43 cellular contexts compared by ENCODE assay signal in the genomic region with DNA sequence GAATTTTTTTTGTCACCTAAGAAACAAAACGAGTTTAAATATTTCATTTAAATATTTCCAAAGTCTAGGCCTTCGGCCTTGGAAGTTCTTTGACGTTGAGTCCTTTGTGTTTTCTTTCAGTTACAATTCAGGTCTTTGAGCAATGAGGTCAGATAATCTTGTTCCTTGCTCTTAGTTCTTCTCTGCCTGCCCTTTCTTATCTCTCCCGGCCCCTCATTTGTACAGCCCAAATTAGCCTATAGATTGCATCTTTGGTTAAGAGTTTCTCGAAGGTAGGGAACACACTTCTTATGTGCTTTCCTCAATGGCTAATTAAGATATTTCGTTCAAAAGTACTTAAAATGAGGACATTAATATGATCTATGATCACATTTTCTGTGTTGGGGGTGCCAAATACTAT.
"Had no signal": no experiment of that assay in that cellular context is flagged by ENCODE, and none has a peak within 500 bp of the region (broad histone marks: within the 10 kb centered on the region; RNA-seq: fewer than 3 reads in every experiment).

No MANE protein-coding gene starts in this region.

- H3K27ac Mint-ChIP-seq: activated CD4-positive, alpha-beta memory T cell treated with anti-CD3 and anti-CD28 coated beads, Interleukin-2, amount 10 ng/mL, durations not matched to agents 7 days and 5 days; activated CD4-positive, alpha-beta T cell treated with anti-CD3 and anti-CD28 coated beads for 36 hours; activated CD4-positive, alpha-beta T cell treated with anti-CD3 and anti-CD28 coated beads, Interleukin-2, amount 10 ng/mL, durations not matched to agents 7 days and 5 days; activated CD8-positive, alpha-beta memory T cell treated with anti-CD3 and anti-CD28 coated beads, Interleukin-2, amount 10 ng/mL, durations not matched to agents 7 days and 5 days; activated CD8-positive, alpha-beta T cell treated with anti-CD3 and anti-CD28 coated beads, Interleukin-2, amount 10 ng/mL, durations not matched to agents 7 days and 5 days; activated naive CD4-positive, alpha-beta T cell treated with anti-CD3 and anti-CD28 coated beads for 36 hours; activated naive CD4-positive, alpha-beta T cell treated with anti-CD3 and anti-CD28 coated beads, Interleukin-2, amount 50 U/mL, for 72 hours; activated naive CD8-positive, alpha-beta T cell treated with anti-CD3 and anti-CD28 coated beads for 36 hours; activated T-cell treated with anti-CD3 and anti-CD28 coated beads, Interleukin-2, amount 50 U/mL, for 72 hours; activated T-helper 1 cell treated with anti-CD3 and anti-CD28 coated beads, Interleukin-12 subunit alpha, Interleukin-12 subunit beta, Interleukin-2, Interleukin-4 antibody, amounts not matched to agents 30 ng/mL and 10 ng/mL and 1 ng/mL, durations not matched to agents 14 hours and 24 hours and 36 hours; activated T-helper 17 cell treated with anti-CD3 and anti-CD28 coated beads, Interleukin-2, amount 50 U/mL, for 72 hours; T-helper 1 cell treated with Interleukin-12 subunit alpha and Interleukin-12 subunit beta and Interleukin-4 antibody, amounts not matched to agents 30 μg/mL and 1 μg/mL, for 36 hours; T-helper 2 cell treated with Interferon-gamma antibody and Interleukin-4, amounts not matched to agents 5 μg/mL and 100 μg/mL, for 36 hours; WTC11 had no signal

- H3K36me3 ChIP-seq: adrenal gland, brain microvascular endothelial cell, breast epithelium, WERI-Rb-1 had no signal

- DNase-seq: activated CD4-positive, alpha-beta memory T cell treated with anti-CD3 and anti-CD28 coated beads, Interleukin-2, amount 10 ng/mL, durations not matched to agents 7 days and 5 days; activated CD4-positive, alpha-beta T cell treated with anti-CD3 and anti-CD28 coated beads for 1 hour; activated CD4-positive, alpha-beta T cell treated with anti-CD3 and anti-CD28 coated beads for 36 hours; activated CD4-positive, alpha-beta T cell treated with anti-CD3 and anti-CD28 coated beads for 48 hours; activated CD4-positive, alpha-beta T cell treated with anti-CD3 and anti-CD28 coated beads, Interleukin-2, amount 10 ng/mL, durations not matched to agents 7 days and 5 days; activated CD4-positive, alpha-beta T cell treated with anti-CD3 and anti-CD28 coated beads, Interleukin-2, amount 50 U/mL, for 48 hours; activated CD4-positive, CD25-positive, alpha-beta regulatory T cell; activated CD8-positive, alpha-beta memory T cell treated with anti-CD3 and anti-CD28 coated beads for 24 hours; activated CD8-positive, alpha-beta memory T cell treated with anti-CD3 and anti-CD28 coated beads, Interleukin-2, amount 10 ng/mL, durations not matched to agents 7 days and 5 days; activated CD8-positive, alpha-beta T cell treated with anti-CD3 and anti-CD28 coated beads, Interleukin-2, amount 10 ng/mL, durations not matched to agents 7 days and 5 days; activated effector memory CD4-positive, alpha-beta T cell treated with anti-CD3 and anti-CD28 coated beads, Interleukin-2, amount 50 U/mL, for 16 hours; activated gamma-delta T cell treated with Interleukin-2 at 50 U/mL for 16 hours; activated naive CD4-positive, alpha-beta T cell; activated naive CD4-positive, alpha-beta T cell treated with anti-CD3 and anti-CD28 coated beads for 36 hours; activated naive CD4-positive, alpha-beta T cell treated with anti-CD3 and anti-CD28 coated beads, Interleukin-2, amount 50 U/mL, for 16 hours; activated naive CD8-positive, alpha-beta T cell treated with anti-CD3 and anti-CD28 coated beads for 36 hours; activated T-cell treated with anti-CD3 and anti-CD28 coated beads for 4 hours; activated T-cell treated with anti-CD3 and anti-CD28 coated beads, Interleukin-2, amount 50 U/mL, for 1 hour; activated T-cell treated with anti-CD3 and anti-CD28 coated beads, Interleukin-2, amount 50 U/mL, for 4 hours; activated T-cell treated with anti-CD3 and anti-CD28 coated beads, Interleukin-2, amount 50 U/mL, for 72 hours; adrenal gland; amniotic stem cell; aorta; body of pancreas; brain microvascular endothelial cell; caudate nucleus; cerebellar nuclear complex; SW 1271; T-helper 1 cell; T-helper 2 cell; T-helper 9 cell; WERI-Rb-1 had no signal

- H3K4me3 ChIP-seq: adrenal gland, body of pancreas, breast epithelium had no signal

- FAIRE-seq: astrocyte, TTC549 had no signal

- ATAC-seq: activated CD4-positive, alpha-beta T cell treated with anti-CD3 and anti-CD28 coated beads for 36 hours; activated CD4-positive, CD25-positive, alpha-beta regulatory T cell treated with anti-CD3 and anti-CD28 coated beads, Interleukin-2, amount 50 U/mL, for 24 hours; activated CD8-positive, alpha-beta memory T cell treated with anti-CD3 and anti-CD28 coated beads, Interleukin-2, amount 10 ng/mL, durations not matched to agents 7 days and 5 days; activated CD8-positive, alpha-beta T cell treated with anti-CD3 and anti-CD28 coated beads, Interleukin-2, amount 10 ng/mL, durations not matched to agents 7 days and 5 days; activated naive CD4-positive, alpha-beta T cell treated with anti-CD3 and anti-CD28 coated beads, Interleukin-2, amount 50 U/mL, for 72 hours; activated T-cell treated with anti-CD3 and anti-CD28 coated beads, Interleukin-2, amount 50 U/mL, for 4 hours; activated T-cell treated with anti-CD3 and anti-CD28 coated beads, Interleukin-2, amount 50 U/mL, for 72 hours; activated T-helper 17 cell treated with anti-CD3 and anti-CD28 coated beads, Interleukin-2, amount 50 U/mL, for 72 hours; body of pancreas; WTC11 had no signal

- H3K4me1 Mint-ChIP-seq: activated CD4-positive, alpha-beta memory T cell treated with anti-CD3 and anti-CD28 coated beads, Interleukin-2, amount 10 ng/mL, durations not matched to agents 7 days and 5 days; activated CD4-positive, alpha-beta T cell treated with anti-CD3 and anti-CD28 coated beads for 36 hours; activated CD4-positive, alpha-beta T cell treated with anti-CD3 and anti-CD28 coated beads, Interleukin-2, amount 10 ng/mL, durations not matched to agents 7 days and 5 days; activated CD8-positive, alpha-beta memory T cell treated with anti-CD3 and anti-CD28 coated beads, Interleukin-2, amount 10 ng/mL, durations not matched to agents 7 days and 5 days; activated naive CD8-positive, alpha-beta T cell treated with anti-CD3 and anti-CD28 coated beads for 36 hours; activated T-helper 17 cell treated with anti-CD3 and anti-CD28 coated beads, Interleukin-2, amount 50 U/mL, for 72 hours; central memory CD8-positive, alpha-beta T cell; WTC11 had no signal

- H3K27me3 ChIP-seq: adrenal gland, body of pancreas, brain microvascular endothelial cell, breast epithelium had no signal

- H3K4me3 Mint-ChIP-seq: activated CD4-positive, alpha-beta memory T cell treated with anti-CD3 and anti-CD28 coated beads, Interleukin-2, amount 10 ng/mL, durations not matched to agents 7 days and 5 days; activated CD4-positive, alpha-beta T cell treated with anti-CD3 and anti-CD28 coated beads for 36 hours; activated CD4-positive, alpha-beta T cell treated with anti-CD3 and anti-CD28 coated beads, Interleukin-2, amount 10 ng/mL, durations not matched to agents 7 days and 5 days; activated CD8-positive, alpha-beta memory T cell treated with anti-CD3 and anti-CD28 coated beads, Interleukin-2, amount 10 ng/mL, durations not matched to agents 7 days and 5 days; activated CD8-positive, alpha-beta T cell treated with anti-CD3 and anti-CD28 coated beads, Interleukin-2, amount 10 ng/mL, durations not matched to agents 7 days and 5 days; activated naive CD4-positive, alpha-beta T cell treated with anti-CD3 and anti-CD28 coated beads for 36 hours; activated naive CD8-positive, alpha-beta T cell treated with anti-CD3 and anti-CD28 coated beads for 36 hours; activated T-cell treated with anti-CD3 and anti-CD28 coated beads, Interleukin-2, amount 50 U/mL, for 4 hours; activated T-cell treated with anti-CD3 and anti-CD28 coated beads, Interleukin-2, amount 50 U/mL, for 72 hours; activated T-helper 1 cell treated with anti-CD3 and anti-CD28 coated beads, Interleukin-12 subunit alpha, Interleukin-12 subunit beta, Interleukin-2, Interleukin-4 antibody, amounts not matched to agents 30 ng/mL and 10 ng/mL and 1 ng/mL, durations not matched to agents 14 hours and 24 hours and 36 hours; activated T-helper 17 cell treated with anti-CD3 and anti-CD28 coated beads, Interleukin-2, amount 50 U/mL, for 72 hours; central memory CD8-positive, alpha-beta T cell; T-helper 1 cell treated with Interleukin-12 subunit alpha and Interleukin-12 subunit beta and Interleukin-4 antibody, amounts not matched to agents 30 μg/mL and 1 μg/mL, for 36 hours; T-helper 2 cell treated with Interferon-gamma antibody and Interleukin-4, amounts not matched to agents 5 μg/mL and 100 μg/mL, for 36 hours; WTC11 had no signal

- H3K4me1 ChIP-seq: adrenal gland, body of pancreas, breast epithelium had no signal

- H3K36me3 Mint-ChIP-seq: activated CD8-positive, alpha-beta memory T cell treated with anti-CD3 and anti-CD28 coated beads, Interleukin-2, amount 10 ng/mL, durations not matched to agents 7 days and 5 days; activated naive CD4-positive, alpha-beta T cell treated with anti-CD3 and anti-CD28 coated beads, Interleukin-2, amount 50 U/mL, for 72 hours; activated naive CD8-positive, alpha-beta T cell treated with anti-CD3 and anti-CD28 coated beads for 36 hours; WTC11 had no signal

- H3K27ac ChIP-seq: adrenal gland, body of pancreas, brain microvascular endothelial cell, breast epithelium, WERI-Rb-1 had no signal

- H3K9me3 ChIP-seq: adrenal gland, body of pancreas, breast epithelium had no signal

- H3K9me3 Mint-ChIP-seq: activated CD4-positive, alpha-beta memory T cell treated with anti-CD3 and anti-CD28 coated beads, Interleukin-2, amount 10 ng/mL, durations not matched to agents 7 days and 5 days; activated CD4-positive, alpha-beta T cell treated with anti-CD3 and anti-CD28 coated beads, Interleukin-2, amount 10 ng/mL, durations not matched to agents 7 days and 5 days; activated naive CD4-positive, alpha-beta T cell treated with anti-CD3 and anti-CD28 coated beads for 36 hours; activated naive CD8-positive, alpha-beta T cell treated with anti-CD3 and anti-CD28 coated beads for 36 hours; activated T-cell treated with anti-CD3 and anti-CD28 coated beads, Interleukin-2, amount 50 U/mL, for 4 hours; activated T-cell treated with anti-CD3 and anti-CD28 coated beads, Interleukin-2, amount 50 U/mL, for 72 hours; activated T-helper 1 cell treated with anti-CD3 and anti-CD28 coated beads, Interleukin-12 subunit alpha, Interleukin-12 subunit beta, Interleukin-2, Interleukin-4 antibody, amounts not matched to agents 30 ng/mL and 10 ng/mL and 1 ng/mL, durations not matched to agents 14 hours and 24 hours and 36 hours; activated T-helper 17 cell treated with anti-CD3 and anti-CD28 coated beads, Interleukin-2, amount 50 U/mL, for 72 hours; central memory CD8-positive, alpha-beta T cell; T-helper 1 cell treated with Interleukin-12 subunit alpha and Interleukin-12 subunit beta and Interleukin-4 antibody, amounts not matched to agents 30 μg/mL and 1 μg/mL, for 36 hours; T-helper 2 cell treated with Interferon-gamma antibody and Interleukin-4, amounts not matched to agents 5 μg/mL and 100 μg/mL, for 36 hours had no signal
